In the genomic region with DNA sequence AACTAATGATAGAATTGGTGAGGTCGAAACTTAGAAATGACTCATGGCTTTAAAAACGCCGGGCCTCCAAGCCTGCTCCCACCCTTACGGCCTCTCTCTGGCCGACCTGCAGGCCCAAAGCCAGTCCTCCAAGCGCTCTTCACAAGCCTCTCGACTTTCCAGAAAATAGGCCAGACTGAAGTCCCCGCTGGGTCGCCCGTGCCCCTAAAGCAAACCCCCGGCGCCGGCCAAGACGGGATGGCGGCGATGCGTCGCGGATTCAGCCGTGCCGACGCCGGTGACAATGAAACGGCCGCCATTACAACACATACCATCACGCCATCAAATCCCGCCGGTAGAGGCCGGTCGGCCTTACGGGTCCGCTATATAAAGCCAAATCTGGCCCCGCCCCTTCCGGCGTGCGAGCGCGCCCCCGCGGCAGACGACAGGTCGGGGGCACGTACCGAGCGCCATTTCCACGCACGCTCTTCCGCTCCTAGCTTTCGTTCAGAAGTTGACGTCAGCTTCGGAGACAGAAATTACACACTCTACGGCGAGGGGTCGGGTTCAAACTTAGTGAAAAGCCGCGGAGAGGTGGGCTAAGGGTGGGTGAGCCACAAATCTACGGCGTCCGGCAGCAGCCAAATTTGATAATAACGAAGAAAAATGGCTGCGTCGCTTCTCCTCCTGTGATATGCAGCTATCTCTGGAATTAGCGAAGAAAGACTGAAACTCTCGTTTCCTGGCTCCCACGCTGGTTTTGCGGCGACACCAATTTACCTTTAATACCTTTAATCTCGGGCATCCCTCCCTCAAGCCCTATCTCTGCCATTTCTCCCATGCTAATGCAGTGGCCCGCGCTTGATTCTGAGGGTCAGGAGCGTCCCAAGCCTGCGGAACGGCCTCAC, we compare ENCODE assay signal across 8 cellular contexts. TPM values are rescaled to one million over a fixed set of nuclear protein-coding genes. Genes with fewer than 3 reads are reported as not detected.
A peak's percentile ranks its signal among the peaks of the same experiment; 100 is the strongest.
DNase-seq lines count a peak whose midpoint lies in the region; TF ChIP-seq lines count a peak whose summit lies in the region.

A gene (minus strand): TSS at position 340 of the 887 bp plus-strand sequence. CDS start 26 bp downstream, at position 314.

- H3K27ac ChIP-seq in neural cell (ENCODE audit: low read length) (peak within 1 kb of the TSS; percentile 99), stomach (peak within 1 kb of the TSS; percentile 90 to 99 (median 98))

- H3K27me3 ChIP-seq in H7 (ENCODE audit: control insufficient read depth, insufficient read depth, low read length) (no peaks in the 10 kb centered on the region), MG63 (no peaks in the 10 kb centered on the region), neural cell (ENCODE audit: insufficient read depth, low read depth, low read length) (no peaks in the 10 kb centered on the region), stomach (no peaks in the 10 kb centered on the region)

- 0 to 1% (median 0%) methylated on average over 53 to 73 of the region's 73 CpGs for whole genome bisulfite sequencing in stomach, 5 donors

- intact Hi-C loops in stomach (cut with DNase I; ENCODE audit: low total_unique reads), result no loop called here

- DNase-seq in ELF-1 (ENCODE audit: low read depth, low spot score) (peak; percentile 98), H7 (peak; percentile 96), MG63 (peak; percentile 95), SIG-M5 (lab: John Stamatoyannopoulos, UW) (peak; percentile 84), activated gamma-delta T cell (lab: John Stamatoyannopoulos, UW) (peak; percentile 82), fibroblast of the conjunctiva (ENCODE audit: low read depth) (peak; percentile 99), stomach (peak; percentile 98)

- H3K4me3 ChIP-seq in H7 (ENCODE audit: insufficient read depth, low read depth, low read length) (peak within 1 kb of the TSS; percentile 99), MG63 (peak within 1 kb of the TSS; percentile 91), neural cell (ENCODE audit: low read length) (peak within 1 kb of the TSS; percentile 82), stomach (peak within 1 kb of the TSS; percentile 70 to 86 (median 74))

- TF ChIP-seq RAD21 in neural cell (conservative IDR thresholded peaks at IDR 0.05), result peak; percentile 41

- H2AFZ ChIP-seq in neural cell (ENCODE audit: low read depth, low read length), result peak within 1 kb of the TSS; percentile 71

- peaks cover 31 to 46% (median 42%) of the 10 kb centered on the region in 4 donors for H3K4me1 ChIP-seq in stomach

- peak in 2 of 4 donors; percentile 68 to 86 for TF ChIP-seq POLR2A in stomach (IDR thresholded peaks at IDR 0.05)

- TF ChIP-seq EP300 in neural cell (conservative IDR thresholded peaks at IDR 0.05; ENCODE audit: poor library complexity, severe bottlenecking) (peak; percentile 77), stomach (IDR thresholded peaks at IDR 0.05) (peak; percentile 8)

- H3K9ac ChIP-seq in neural cell (ENCODE audit: low read length), result peak within 1 kb of the TSS; percentile 99

- peaks cover 27% of the 10 kb centered on the region for H3K79me2 ChIP-seq in neural cell (replicated peaks; ENCODE audit: insufficient read depth, low read length)

- H3K9me3 ChIP-seq in MG63 (peaks cover 4% of the 10 kb centered on the region; the same call in 1 of the 2 replicates), neural cell (ENCODE audit: low read length) (no peaks in the 10 kb centered on the region), stomach (no peaks in the 10 kb centered on the region)

- H3K9me2 ChIP-seq in neural cell (ENCODE audit: insufficient read depth, low read length), result no peaks in the 10 kb centered on the region

- H3K36me3 ChIP-seq in H7 (replicated peaks; ENCODE audit: control insufficient read depth, insufficient read depth, low read length), result peaks cover 38% of the 10 kb centered on the region
- H3K36me3 ChIP-seq in MG63, result peaks cover 47% of the 10 kb centered on the region
- H3K36me3 ChIP-seq in neural cell (ENCODE audit: insufficient read depth, low read length), result no peaks in the 10 kb centered on the region
- H3K36me3 ChIP-seq in stomach, result peaks cover 35 to 38% (median 37%) of the 10 kb centered on the region in 4 donors

- H3F3A ChIP-seq in neural cell (ENCODE audit: insufficient read depth, low read length, poor library complexity, severe bottlenecking), result no peaks in the 10 kb centered on the region

- TF ChIP-seq CTCF in neural cell (IDR thresholded peaks at IDR 0.05; ENCODE audit: poor library complexity, severe bottlenecking) (peak; percentile 60), stomach (IDR thresholded peaks at IDR 0.05) (peak in 2 of 7 experiments; percentile 23 to 31)

- H4K20me1 ChIP-seq in neural cell (ENCODE audit: insufficient read depth), result peaks cover 17% of the 10 kb centered on the region

- H3K4me2 ChIP-seq in neural cell (ENCODE audit: low read length), result peak within 1 kb of the TSS; percentile 71

TF ChIP-seq in neural cell, 6 proteins besides CTCF, POLR2A, EP300 and RAD21:
- TF ChIP-seq POLR2AphosphoS5 (IDR thresholded peaks at IDR 0.05) (peak; percentile 98), MXI1 (conservative IDR thresholded peaks at IDR 0.05; ENCODE audit: poor library complexity, severe bottlenecking) (peak; percentile 85), EZH2 (IDR thresholded peaks at IDR 0.05; ENCODE audit: borderline replicate concordance, insufficient read depth, low read length, poor library complexity, severe bottlenecking) (no peak), TAF1 (IDR thresholded peaks at IDR 0.05; ENCODE audit: low read depth) (peak; percentile 98), SMC3 (conservative IDR thresholded peaks at IDR 0.05; ENCODE audit: poor library complexity) (peak; percentile 49)
- TF ChIP-seq, protein P1, sequence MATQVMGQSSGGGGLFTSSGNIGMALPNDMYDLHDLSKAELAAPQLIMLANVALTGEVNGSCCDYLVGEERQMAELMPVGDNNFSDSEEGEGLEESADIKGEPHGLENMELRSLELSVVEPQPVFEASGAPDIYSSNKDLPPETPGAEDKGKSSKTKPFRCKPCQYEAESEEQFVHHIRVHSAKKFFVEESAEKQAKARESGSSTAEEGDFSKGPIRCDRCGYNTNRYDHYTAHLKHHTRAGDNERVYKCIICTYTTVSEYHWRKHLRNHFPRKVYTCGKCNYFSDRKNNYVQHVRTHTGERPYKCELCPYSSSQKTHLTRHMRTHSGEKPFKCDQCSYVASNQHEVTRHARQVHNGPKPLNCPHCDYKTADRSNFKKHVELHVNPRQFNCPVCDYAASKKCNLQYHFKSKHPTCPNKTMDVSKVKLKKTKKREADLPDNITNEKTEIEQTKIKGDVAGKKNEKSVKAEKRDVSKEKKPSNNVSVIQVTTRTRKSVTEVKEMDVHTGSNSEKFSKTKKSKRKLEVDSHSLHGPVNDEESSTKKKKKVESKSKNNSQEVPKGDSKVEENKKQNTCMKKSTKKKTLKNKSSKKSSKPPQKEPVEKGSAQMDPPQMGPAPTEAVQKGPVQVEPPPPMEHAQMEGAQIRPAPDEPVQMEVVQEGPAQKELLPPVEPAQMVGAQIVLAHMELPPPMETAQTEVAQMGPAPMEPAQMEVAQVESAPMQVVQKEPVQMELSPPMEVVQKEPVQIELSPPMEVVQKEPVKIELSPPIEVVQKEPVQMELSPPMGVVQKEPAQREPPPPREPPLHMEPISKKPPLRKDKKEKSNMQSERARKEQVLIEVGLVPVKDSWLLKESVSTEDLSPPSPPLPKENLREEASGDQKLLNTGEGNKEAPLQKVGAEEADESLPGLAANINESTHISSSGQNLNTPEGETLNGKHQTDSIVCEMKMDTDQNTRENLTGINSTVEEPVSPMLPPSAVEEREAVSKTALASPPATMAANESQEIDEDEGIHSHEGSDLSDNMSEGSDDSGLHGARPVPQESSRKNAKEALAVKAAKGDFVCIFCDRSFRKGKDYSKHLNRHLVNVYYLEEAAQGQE (IDR thresholded peaks at IDR 0.05; ENCODE audit: borderline replicate concordance), result peak; percentile 95
TF ChIP-seq in neural cell: peak in this region for 5.

RNA-seq across cellular contexts. Expression of the gene that starts here (rescaled TPM):
- total RNA-seq in H7 (2014; rRNA removed; shearing (Covaris generic)), result 3,029 and 3,176 TPM in 2 replicates
- total RNA-seq in MG63 (2014; rRNA removed; shearing (Covaris generic); ENCODE audit: low replicate concordance), result 2,271 and 3,763 TPM in 2 replicates
- 1,527 and 1,646 TPM in 2 replicates for polyA plus RNA-seq in neural cell
- polyA minus RNA-seq in neural cell, result 1,279 and 1,307 TPM in 2 replicates
- total RNA-seq in stomach, result 1,000 to 10,000 TPM in 4 of 5 donors, 100 to 1,000 TPM in 1; 940 to 2,730 (median 1,959) TPM
- polyA plus RNA-seq in stomach, result 1,000 to 10,000 TPM; 2,938 to 5,267 (median 3,478) TPM

Comparison
In these comparisons a context has a peak if more than half of its experiments do, and no peak if none do; other contexts are left out.
1. Peak in every context shown above with its lines: DNase-seq, H3K4me3 ChIP-seq and H3K27ac ChIP-seq.